Comparison of ENCODE assay signal across 8 cellular contexts in genomic region chr22:30421695-30422480, GRCh38. TPM values are rescaled to one million over a fixed set of nuclear protein-coding genes. Genes with fewer than 3 reads are reported as not detected.
DNase-seq lines count a peak whose midpoint lies in the region; ATAC-seq, FAIRE-seq and TF ChIP-seq lines count a peak whose summit lies in the region.

No MANE protein-coding gene starts in this region.

- DNase-seq in stimulated activated CD4-positive, alpha-beta T cell treated with anti-CD3 and anti-CD28 coated beads, Interleukin-4, amount 100 ng/mL, for 24 hours, result peak; percentile 22
- no peak for DNase-seq in stimulated activated CD4-positive, alpha-beta T cell treated with anti-CD3 and anti-CD28 coated beads, Interleukin-1b, Interleukin-23, amount 100 ng/mL, for 48 hours
- DNase-seq in breast epithelium (ENCODE audit: low spot score in 2 of 2) (no peak), mesothelial cell of epicardium (ENCODE audit: low spot score in 2 of 2, unreplicated experiment in 2 of 2) (no peak), urothelium cell line (ENCODE audit: low spot score) (no peak), ureter (ENCODE audit: low spot score) (no peak)

- peak overlapping the region in 2 of 3 donors; percentile 76 to 85 for H3K4me3 ChIP-seq in breast epithelium

- peaks cover 10 to 28% of the 10 kb centered on the region in 2 donors for H3K4me1 ChIP-seq in breast epithelium

- no peaks in the 10 kb centered on the region for H3K36me3 ChIP-seq in breast epithelium

- no peaks in the 10 kb centered on the region for H3K27me3 ChIP-seq in breast epithelium

- no peaks in the 10 kb centered on the region for H3K9me3 ChIP-seq in breast epithelium

- no peaks in the 10 kb centered on the region for H3K27me3 Mint-ChIP-seq in mesothelial cell of epicardium (ENCODE audit: low read depth)

- peak overlapping the region; percentile 98 for H3K27ac Mint-ChIP-seq in mesothelial cell of epicardium

- H3K9me3 Mint-ChIP-seq in mesothelial cell of epicardium, result no peaks in the 10 kb centered on the region

- peak overlapping the region; percentile 96 to 99 for H3K27ac ChIP-seq in breast epithelium

- no peak for FAIRE-seq in urothelium cell line (lab: Jason Lieb, UNC)

- ATAC-seq in HG03025 (IDR thresholded peaks at IDR 0.05; ENCODE audit: low FRiP score, unreplicated experiment) (no peak), HG02970 (IDR thresholded peaks at IDR 0.05; ENCODE audit: low FRiP score, unreplicated experiment) (no peak)

- peak overlapping the region; percentile 88 for H3K4me3 Mint-ChIP-seq in mesothelial cell of epicardium

- H3K36me3 Mint-ChIP-seq in mesothelial cell of epicardium, result peaks cover 10% of the 10 kb centered on the region

- no peak for TF ChIP-seq POLR2A in breast epithelium (IDR thresholded peaks at IDR 0.05)

- H3K4me1 Mint-ChIP-seq in mesothelial cell of epicardium, result peaks cover 38% of the 10 kb centered on the region

- TF ChIP-seq CTCF in breast epithelium (IDR thresholded peaks at IDR 0.05), result no peak
- no peak for TF ChIP-seq CTCF in mesothelial cell of epicardium (IDR thresholded peaks at IDR 0.05; ENCODE audit: unreplicated experiment)

- intact Hi-C loops in breast epithelium (cut with DNase I; ENCODE audit: low total_unique reads), result no loop called here

RNA-seq across cellular contexts. Expression of gene MTFP1, which starts 3.7 kb away (rescaled TPM):
- 10 to 100 TPM in 2 of 3 donors, 1 to 10 TPM in 1; 2.9 to 16.7 (median 14.4) TPM for total RNA-seq in breast epithelium
- 5.9 to 8.2 TPM (median 7.3 TPM) in 3 replicates for total RNA-seq in mesothelial cell of epicardium
- total RNA-seq in ureter, result 9.1 TPM

RNA-seq across cellular contexts. Expression of gene SEC14L2, which starts 25.1 kb away (rescaled TPM):
- 10 to 100 TPM in 2 of 3 donors, 1 to 10 TPM in 1; 5.3 to 45.7 (median 29.5) TPM for total RNA-seq in breast epithelium
- total RNA-seq in mesothelial cell of epicardium, result 4.3 to 6.5 TPM (median 5.4 TPM) in 3 replicates
- 5.8 TPM for total RNA-seq in ureter

RNA-seq across cellular contexts. Expression of gene RNF215, which starts 34.7 kb away (rescaled TPM):
- total RNA-seq in breast epithelium, result 10 to 100 TPM; 13.3 to 15.4 (median 14.0) TPM
- 39.2 to 41.9 TPM (median 39.4 TPM) in 3 replicates for total RNA-seq in mesothelial cell of epicardium
- total RNA-seq in ureter, result 17.5 TPM

RNA-seq across cellular contexts. Expression of gene SEC14L3, which starts 49.9 kb away (rescaled TPM):
- total RNA-seq in breast epithelium (not detected), mesothelial cell of epicardium (not detected in 3 replicates), ureter (not detected)
